Comparison of ENCODE assay signal across 21 cellular contexts in genomic region chr16:87837627-87838289, GRCh38. TPM values are rescaled to one million over a fixed set of nuclear protein-coding genes. Genes with fewer than 3 reads are reported as not detected.
DNase-seq lines count a peak whose midpoint lies in the region; ATAC-seq, FAIRE-seq and TF ChIP-seq lines count a peak whose summit lies in the region.
"Had no signal": no experiment of that assay in that cellular context is flagged by ENCODE, and none has a peak within 500 bp of the region (broad histone marks: within the 10 kb centered on the region; RNA-seq: fewer than 3 reads in every experiment).

No MANE protein-coding gene starts in this region.

- WGBS in A549 (ENCODE audit: missing lambda C conversion rate), result 72% methylated on average over 19 of the region's 21 CpGs
- WGBS in right lobe of liver (ENCODE audit: insufficient coverage, low coverage, low lambda C conversion rate, missing lambda C conversion rate), result 43% methylated on average over 9 of the region's 21 CpGs

- intact Hi-C loops in right lobe of liver (cut with DNase I), result loop anchor here in 1 of 2 donors (10.0 kb wide), 1 partner anchor 53 kb away; no protein-coding TSS in a partner anchor

- H4K20me1 ChIP-seq in BLaER1, result peaks cover 100% of the 10 kb centered on the region

- H3K36me3 ChIP-seq in BLaER1 (peaks cover 98% of the 10 kb centered on the region), right lobe of liver (peaks cover 0 to 37% (median 14%) of the 10 kb centered on the region in 4 donors)
- H3K36me3 ChIP-seq: thoracic aorta, vagina had no signal

- H3K9me3 ChIP-seq in A549 (no peaks in the 10 kb centered on the region), BLaER1 (no peaks in the 10 kb centered on the region), right lobe of liver (no peaks in the 10 kb centered on the region)
- H3K9me3 ChIP-seq: thoracic aorta, vagina had no signal

- TF ChIP-seq RAD21 in A549 (conservative IDR thresholded peaks at IDR 0.05 in 1 of 2, IDR thresholded peaks at IDR 0.05 in 1 of 2), result no peak

- peaks cover 100% of the 10 kb centered on the region for H3K4me1 ChIP-seq in A549
- H3K4me1 ChIP-seq in BLaER1, result peaks cover 100% of the 10 kb centered on the region
- peaks cover 0 to 23% (median 11%) of the 10 kb centered on the region in 4 donors for H3K4me1 ChIP-seq in right lobe of liver
- H3K4me1 ChIP-seq: vagina had no signal

- no peak for ATAC-seq in A549
- peak; percentile 16 to 46 (median 27) for ATAC-seq in right lobe of liver
- no peak for ATAC-seq in HG02623 (IDR thresholded peaks at IDR 0.05; ENCODE audit: unreplicated experiment)
- ATAC-seq in HG03135 (IDR thresholded peaks at IDR 0.05; ENCODE audit: unreplicated experiment), result no peak
- ATAC-seq: activated T-helper 17 cell treated with anti-CD3 and anti-CD28 coated beads, Interleukin-2, amount 50 U/mL, for 72 hours had no signal

- H3K9ac ChIP-seq in BLaER1, result peak overlapping the region; percentile 50

- DNase-seq in A549 (ENCODE audit: low read depth in 1 of 2, low spot score in 1 of 2) (no peak), caudate nucleus (lab: John Stamatoyannopoulos, UW) (no peak), right lobe of liver (peak; percentile 70 to 86 (median 86)), HUDEP-2 (lab: John Stamatoyannopoulos, UW; ENCODE audit: unreplicated experiment in 76 of 76) (no peak)
- DNase-seq: brain microvascular endothelial cell; CD8-positive, alpha-beta memory T cell; GF-D8; glutamatergic neuron; NCI-H1694 treated with DMSO at 0.1 percent for 48 hours; NCI-H774; nephron progenitor cell; OCI-M1; T-helper 1 cell had no signal

- H3K4me3 ChIP-seq in A549 (no peak overlapping the region), BLaER1 (peak overlapping the region; percentile 15; the same call in 1 of the 2 replicates), right lobe of liver (peak overlapping the region; percentile 17 to 77 (median 67))
- H3K4me3 ChIP-seq: coronary artery, thoracic aorta, vagina had no signal

- no peak for TF ChIP-seq CTCF in A549 (IDR thresholded peaks at IDR 0.05)
- no peak for TF ChIP-seq CTCF in right lobe of liver (IDR thresholded peaks at IDR 0.05)

- no peak for TF ChIP-seq POLR2A in A549 (IDR thresholded peaks at IDR 0.05; ENCODE audit: low read length)
- no peak for TF ChIP-seq POLR2A in right lobe of liver (IDR thresholded peaks at IDR 0.05)

- CTCF ChIA-PET in A549 (lab: Yijun Ruan, JAX), result interaction anchor here (0.9 to 30.2 kb wide), 8 partner anchors 9 to 61 kb away, joined by 3 to 417 read pairs (median 6); partner anchors contain the start of gene SLC7A5

- H3K27me3 ChIP-seq in BLaER1 (no peaks in the 10 kb centered on the region), right lobe of liver (no peaks in the 10 kb centered on the region)
- H3K27me3 ChIP-seq: brain microvascular endothelial cell, vagina had no signal

- POLR2A ChIA-PET in A549 (lab: Yijun Ruan, JAX), result interaction anchor here (0.7 kb wide), 1 partner anchor 13 kb away, joined by 10 read pairs; no protein-coding TSS in a partner anchor

- no peak for FAIRE-seq in A549 (lab: Jason Lieb, UNC)
- FAIRE-seq: endometrium had no signal

- peak overlapping the region; percentile 97 to 99 for H3K27ac ChIP-seq in A549
- H3K27ac ChIP-seq in BLaER1, result peak overlapping the region; percentile 66
- H3K27ac ChIP-seq in caudate nucleus (ENCODE audit: low read depth, low read length), result peak overlapping the region; percentile 62
- peak overlapping the region in 2 of 3 donors; percentile 99 to 100 for H3K27ac ChIP-seq in right lobe of liver
- H3K27ac ChIP-seq: brain microvascular endothelial cell, thoracic aorta, vagina had no signal

- no peak for TF ChIP-seq EP300 in A549 (IDR thresholded peaks at IDR 0.05)

- H3K4me2 ChIP-seq in A549 (peak overlapping the region; percentile 79), BLaER1 (peak overlapping the region; percentile 97)

TF ChIP-seq in A549, 52 proteins besides CTCF, POLR2A, EP300 and RAD21 (continues in another document):
- no peak for TF ChIP-seq REST (IDR thresholded peaks at IDR 0.05)
- TF ChIP-seq NPAS2 (CRISPR knock-in tag; IDR thresholded peaks at IDR 0.05; ENCODE audit: borderline replicate concordance), result no peak
- 0 out of 2 replicates have a peak, but pooled peaks have one; percentile 13 for TF ChIP-seq MAX (IDR thresholded peaks at IDR 0.05)
- peak; percentile 80; the same call in 1 of the 2 replicates for TF ChIP-seq POLR2AphosphoS2 (conservative IDR thresholded peaks at IDR 0.05; ENCODE audit: low read length)
- TF ChIP-seq TP53 (CRISPR knock-in tag; IDR thresholded peaks at IDR 0.05), result peak; percentile 44; the same call in 1 of the 2 replicates
- no peak for TF ChIP-seq ZSCAN20 (CRISPR knock-in tag; IDR thresholded peaks at IDR 0.05)
- no peak for TF ChIP-seq MAFK (IDR thresholded peaks at IDR 0.05; ENCODE audit: partially characterized antibody)
- no peak for TF ChIP-seq EHMT2 (IDR thresholded peaks at IDR 0.05; ENCODE audit: low read depth)
- peak; percentile 90 for TF ChIP-seq TFCP2L1 (CRISPR knock-in tag; IDR thresholded peaks at IDR 0.05)
- TF ChIP-seq FOXS1 (CRISPR knock-in tag; IDR thresholded peaks at IDR 0.05), result no peak
- TF ChIP-seq KDM5A (IDR thresholded peaks at IDR 0.05), result no peak
- TF ChIP-seq SMC3 (IDR thresholded peaks at IDR 0.05), result no peak
- TF ChIP-seq FOSB (CRISPR knock-in tag; IDR thresholded peaks at IDR 0.05), result peak; percentile 64
- TF ChIP-seq BCL3 (IDR thresholded peaks at IDR 0.05), result no peak
- no peak for TF ChIP-seq ZNF302 (CRISPR knock-in tag; IDR thresholded peaks at IDR 0.05)
- no peak for TF ChIP-seq RFX5 (IDR thresholded peaks at IDR 0.05)
- no peak for TF ChIP-seq ZC3H11A (IDR thresholded peaks at IDR 0.05)
- TF ChIP-seq, protein P1, sequence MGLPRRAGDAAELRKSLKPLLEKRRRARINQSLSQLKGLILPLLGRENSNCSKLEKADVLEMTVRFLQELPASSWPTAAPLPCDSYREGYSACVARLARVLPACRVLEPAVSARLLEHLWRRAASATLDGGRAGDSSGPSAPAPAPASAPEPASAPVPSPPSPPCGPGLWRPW (IDR thresholded peaks at IDR 0.05), result no peak
- no peak for TF ChIP-seq HOXB5 (CRISPR knock-in tag; IDR thresholded peaks at IDR 0.05)
- TF ChIP-seq, protein P2, sequence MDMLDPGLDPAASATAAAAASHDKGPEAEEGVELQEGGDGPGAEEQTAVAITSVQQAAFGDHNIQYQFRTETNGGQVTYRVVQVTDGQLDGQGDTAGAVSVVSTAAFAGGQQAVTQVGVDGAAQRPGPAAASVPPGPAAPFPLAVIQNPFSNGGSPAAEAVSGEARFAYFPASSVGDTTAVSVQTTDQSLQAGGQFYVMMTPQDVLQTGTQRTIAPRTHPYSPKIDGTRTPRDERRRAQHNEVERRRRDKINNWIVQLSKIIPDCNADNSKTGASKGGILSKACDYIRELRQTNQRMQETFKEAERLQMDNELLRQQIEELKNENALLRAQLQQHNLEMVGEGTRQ (IDR thresholded peaks at IDR 0.05), result no peak

RNA-seq across cellular contexts. Expression of gene SLC7A5, which starts 31.5 kb away (rescaled TPM):
- polyA plus RNA-seq in A549 (2011; rRNA removed) (265 and 326 TPM in 2 replicates), A549 (2017; fragmentation: RNase III; extraction: RNeasy Plus Mini Kit Qiagen cat#74134 plus additional on column Dnase treatment) (903 to 1,096 TPM (median 972 TPM) in 3 replicates)
- polyA plus RNA-seq in A549 (2012; cell fraction: cytosol; rRNA removed), result 971 and 1,312 TPM in 2 replicates
- polyA plus RNA-seq in A549 (2012; cell fraction: nucleus; rRNA removed), result 1,440 and 1,925 TPM in 2 replicates
- 237 and 354 TPM in 2 replicates for polyA minus RNA-seq in A549 (2011; rRNA and poly(A)+ RNA removed)
- 10 to 100 TPM in 5 of 6 experiments, 1 to 10 TPM in 1; 7.0 to 16.3 (median 12.4) TPM for total RNA-seq in right lobe of liver

Comparison
In these comparisons a context has a peak if more than half of its experiments do, and no peak if none do; other contexts are left out.
1. ATAC-seq: peak in right lobe of liver (4 of 4); none in A549 (0 of 2), HG02623 (single experiment) and HG03135 (single experiment).
2. DNase-seq: peak in right lobe of liver (3 of 3); none in A549 (0 of 2), caudate nucleus (0 of 61) and HUDEP-2 (0 of 76).
3. Peak in every context shown above with its lines, with median percentiles within 50 percentile points of each other: H3K27ac ChIP-seq.